ENCODE assay signal across 1 cellular context in genomic region chr13:94387047-94387446, GRCh38.
TF ChIP-seq lines count a peak whose summit lies in the region.

No MANE protein-coding gene starts in this region.

TF ChIP-seq in GM23338, 12 proteins besides CTCF, POLR2A, EP300 and RAD21 (continued from another document):
- TF ChIP-seq POLR2AphosphoS5 (IDR thresholded peaks at IDR 0.05; ENCODE audit: low read depth) (no peak), REST (IDR thresholded peaks at IDR 0.05; ENCODE audit: unreplicated experiment) (no peak), EZH2phosphoT487 (IDR thresholded peaks at IDR 0.05; ENCODE audit: unreplicated experiment) (no peak), ZNF331 (CRISPR knock-in tag; IDR thresholded peaks at IDR 0.05; ENCODE audit: low read depth) (no peak), NANOG (IDR thresholded peaks at IDR 0.05; ENCODE audit: borderline replicate concordance) (no peak), EZH2 (IDR thresholded peaks at IDR 0.05; ENCODE audit: low read depth, unreplicated experiment) (no peak), ZNF114 (CRISPR knock-in tag; IDR thresholded peaks at IDR 0.05) (no peak), STAT1 (IDR thresholded peaks at IDR 0.05; ENCODE audit: unreplicated experiment) (no peak), JUNB (IDR thresholded peaks at IDR 0.05; ENCODE audit: unreplicated experiment) (no peak)
- TF ChIP-seq, protein P1, sequence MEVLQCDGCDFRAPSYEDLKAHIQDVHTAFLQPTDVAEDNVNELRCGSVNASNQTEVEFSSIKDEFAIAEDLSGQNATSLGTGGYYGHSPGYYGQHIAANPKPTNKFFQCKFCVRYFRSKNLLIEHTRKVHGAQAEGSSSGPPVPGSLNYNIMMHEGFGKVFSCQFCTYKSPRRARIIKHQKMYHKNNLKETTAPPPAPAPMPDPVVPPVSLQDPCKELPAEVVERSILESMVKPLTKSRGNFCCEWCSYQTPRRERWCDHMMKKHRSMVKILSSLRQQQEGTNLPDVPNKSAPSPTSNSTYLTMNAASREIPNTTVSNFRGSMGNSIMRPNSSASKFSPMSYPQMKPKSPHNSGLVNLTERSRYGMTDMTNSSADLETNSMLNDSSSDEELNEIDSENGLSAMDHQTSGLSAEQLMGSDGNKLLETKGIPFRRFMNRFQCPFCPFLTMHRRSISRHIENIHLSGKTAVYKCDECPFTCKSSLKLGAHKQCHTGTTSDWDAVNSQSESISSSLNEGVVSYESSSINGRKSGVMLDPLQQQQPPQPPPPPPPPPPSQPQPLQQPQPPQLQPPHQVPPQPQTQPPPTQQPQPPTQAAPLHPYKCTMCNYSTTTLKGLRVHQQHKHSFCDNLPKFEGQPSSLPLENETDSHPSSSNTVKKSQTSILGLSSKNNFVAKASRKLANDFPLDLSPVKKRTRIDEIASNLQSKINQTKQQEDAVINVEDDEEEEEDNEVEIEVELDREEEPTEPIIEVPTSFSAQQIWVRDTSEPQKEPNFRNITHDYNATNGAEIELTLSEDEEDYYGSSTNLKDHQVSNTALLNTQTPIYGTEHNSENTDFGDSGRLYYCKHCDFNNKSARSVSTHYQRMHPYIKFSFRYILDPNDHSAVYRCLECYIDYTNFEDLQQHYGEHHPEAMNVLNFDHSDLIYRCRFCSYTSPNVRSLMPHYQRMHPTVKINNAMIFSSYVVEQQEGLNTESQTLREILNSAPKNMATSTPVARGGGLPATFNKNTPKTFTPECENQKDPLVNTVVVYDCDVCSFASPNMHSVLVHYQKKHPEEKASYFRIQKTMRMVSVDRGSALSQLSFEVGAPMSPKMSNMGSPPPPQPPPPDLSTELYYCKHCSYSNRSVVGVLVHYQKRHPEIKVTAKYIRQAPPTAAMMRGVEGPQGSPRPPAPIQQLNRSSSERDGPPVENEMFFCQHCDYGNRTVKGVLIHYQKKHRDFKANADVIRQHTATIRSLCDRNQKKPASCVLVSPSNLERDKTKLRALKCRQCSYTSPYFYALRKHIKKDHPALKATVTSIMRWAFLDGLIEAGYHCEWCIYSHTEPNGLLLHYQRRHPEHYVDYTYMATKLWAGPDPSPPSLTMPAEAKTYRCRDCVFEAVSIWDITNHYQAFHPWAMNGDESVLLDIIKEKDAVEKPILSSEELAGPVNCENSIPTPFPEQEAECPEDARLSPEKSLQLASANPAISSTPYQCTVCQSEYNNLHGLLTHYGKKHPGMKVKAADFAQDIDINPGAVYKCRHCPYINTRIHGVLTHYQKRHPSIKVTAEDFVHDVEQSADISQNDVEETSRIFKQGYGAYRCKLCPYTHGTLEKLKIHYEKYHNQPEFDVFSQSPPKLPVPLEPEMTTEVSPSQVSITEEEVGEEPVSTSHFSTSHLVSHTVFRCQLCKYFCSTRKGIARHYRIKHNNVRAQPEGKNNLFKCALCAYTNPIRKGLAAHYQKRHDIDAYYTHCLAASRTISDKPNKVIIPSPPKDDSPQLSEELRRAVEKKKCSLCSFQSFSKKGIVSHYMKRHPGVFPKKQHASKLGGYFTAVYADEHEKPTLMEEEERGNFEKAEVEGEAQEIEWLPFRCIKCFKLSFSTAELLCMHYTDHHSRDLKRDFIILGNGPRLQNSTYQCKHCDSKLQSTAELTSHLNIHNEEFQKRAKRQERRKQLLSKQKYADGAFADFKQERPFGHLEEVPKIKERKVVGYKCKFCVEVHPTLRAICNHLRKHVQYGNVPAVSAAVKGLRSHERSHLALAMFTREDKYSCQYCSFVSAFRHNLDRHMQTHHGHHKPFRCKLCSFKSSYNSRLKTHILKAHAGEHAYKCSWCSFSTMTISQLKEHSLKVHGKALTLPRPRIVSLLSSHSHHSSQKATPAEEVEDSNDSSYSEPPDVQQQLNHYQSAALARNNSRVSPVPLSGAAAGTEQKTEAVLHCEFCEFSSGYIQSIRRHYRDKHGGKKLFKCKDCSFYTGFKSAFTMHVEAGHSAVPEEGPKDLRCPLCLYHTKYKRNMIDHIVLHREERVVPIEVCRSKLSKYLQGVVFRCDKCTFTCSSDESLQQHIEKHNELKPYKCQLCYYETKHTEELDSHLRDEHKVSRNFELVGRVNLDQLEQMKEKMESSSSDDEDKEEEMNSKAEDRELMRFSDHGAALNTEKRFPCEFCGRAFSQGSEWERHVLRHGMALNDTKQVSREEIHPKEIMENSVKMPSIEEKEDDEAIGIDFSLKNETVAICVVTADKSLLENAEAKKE (CRISPR knock-in tag; IDR thresholded peaks at IDR 0.05): no peak
